Comparison of ENCODE assay signal across 15 cellular contexts in genomic region chr16:50271148-50272041, GRCh38. TPM values are rescaled to one million over a fixed set of nuclear protein-coding genes. Genes with fewer than 3 reads are reported as not detected.
A peak's percentile ranks its signal among the peaks of the same experiment; 100 is the strongest.
DNase-seq lines count a peak whose midpoint lies in the region; ATAC-seq and TF ChIP-seq lines count a peak whose summit lies in the region.
"Had no signal": no experiment of that assay in that cellular context is flagged by ENCODE, and none has a peak within 500 bp of the region (broad histone marks: within the 10 kb centered on the region; RNA-seq: fewer than 3 reads in every experiment).

No MANE protein-coding gene starts in this region.

- H3K4me1 ChIP-seq in spleen, result peaks cover 50 to 100% (median 99%) of the 10 kb centered on the region in 6 donors

- H3K9me3 Mint-ChIP-seq in activated naive CD4-positive, alpha-beta T cell treated with anti-CD3 and anti-CD28 coated beads, Interleukin-2, amount 50 U/mL, for 24 hours, result no peaks in the 10 kb centered on the region
- no peaks in the 10 kb centered on the region for H3K9me3 Mint-ChIP-seq in immature natural killer cell

- no peak for TF ChIP-seq CTCF in spleen (IDR thresholded peaks at IDR 0.05 in 8 of 11, conservative IDR thresholded peaks at IDR 0.05 in 3 of 11)

- no peaks in the 10 kb centered on the region for H3K36me3 Mint-ChIP-seq in activated naive CD4-positive, alpha-beta T cell treated with anti-CD3 and anti-CD28 coated beads, Interleukin-2, amount 50 U/mL, for 24 hours
- peaks cover 3% of the 10 kb centered on the region for H3K36me3 Mint-ChIP-seq in T-helper 17 cell (ENCODE audit: low read depth)
- peaks cover 8 to 10% (median 9%) of the 10 kb centered on the region in 3 donors for H3K36me3 Mint-ChIP-seq in immature natural killer cell

- no peaks in the 10 kb centered on the region for H3K27me3 ChIP-seq in spleen (replicated peaks in 1 of 7)
- H3K27me3 ChIP-seq: SJSA1 had no signal

- no peak for DNase-seq in activated naive CD4-positive, alpha-beta T cell treated with Interleukin-2 at 50 U/mL for 16 hours
- DNase-seq in T-helper 17 cell (no peak), immature natural killer cell (no peak), spleen (peak; percentile 76), NCI-H2107 treated with DMSO at 0.1 percent for 48 hours (lab: John Stamatoyannopoulos, UW; ENCODE audit: unreplicated experiment) (no peak), glomerular visceral epithelial cell (ENCODE audit: extremely low spot score) (no peak)
- DNase-seq: H9; mammary epithelial cell; NCI-H1417; NCI-H226; stimulated activated CD4-positive, alpha-beta T cell treated with anti-CD3 and anti-CD28 coated beads, Interleukin-12 subunit alpha, Interleukin-12 subunit beta, amount 100 ng/mL, for 4 hours; substantia nigra had no signal

- no peaks in the 10 kb centered on the region for H3K9me3 ChIP-seq in T-helper 17 cell (ENCODE audit: control insufficient read depth, low read length, poor library complexity, severe bottlenecking)
- no peaks in the 10 kb centered on the region for H3K9me3 ChIP-seq in spleen
- H3K9me3 ChIP-seq: SJSA1 had no signal

- no peak for TF ChIP-seq POLR2A in spleen (IDR thresholded peaks at IDR 0.05)

- peaks cover 0 to 11% (median 0%) of the 10 kb centered on the region in 6 donors for H3K36me3 ChIP-seq in spleen

- no peaks in the 10 kb centered on the region for H3K27me3 Mint-ChIP-seq in activated naive CD4-positive, alpha-beta T cell treated with anti-CD3 and anti-CD28 coated beads, Interleukin-2, amount 50 U/mL, for 24 hours
- H3K27me3 Mint-ChIP-seq in T-helper 17 cell (no peaks in the 10 kb centered on the region), immature natural killer cell (ENCODE audit: low read depth in 3 of 3) (peaks cover 3 to 9% (median 7%) of the 10 kb centered on the region in 3 donors)

- 68 to 78% (median 77%) methylated on average over 14 to 15 of the region's 15 CpGs for WGBS in spleen, 5 donors

- H3K27ac Mint-ChIP-seq in activated naive CD4-positive, alpha-beta T cell treated with anti-CD3 and anti-CD28 coated beads, Interleukin-2, amount 50 U/mL, for 24 hours, result peak overlapping the region; percentile 73
- H3K27ac Mint-ChIP-seq in T-helper 17 cell (peak overlapping the region; percentile 98), immature natural killer cell (peak overlapping the region; percentile 97 to 99 (median 98))

- ATAC-seq in T-helper 17 cell (no peak), GM18861 (IDR thresholded peaks at IDR 0.05; ENCODE audit: unreplicated experiment) (no peak)

- intact Hi-C loops in spleen (cut with DNase I; ENCODE audit: low total_unique reads), result no loop called here

- H3K27ac ChIP-seq in spleen, result peak overlapping the region in 5 of 8 donors; percentile 32 to 98 (median 97)
- H3K27ac ChIP-seq: SJSA1 had no signal

- no peak overlapping the region for H3K4me3 ChIP-seq in spleen
- H3K4me3 ChIP-seq: SJSA1 had no signal

- H3K4me1 Mint-ChIP-seq in activated naive CD4-positive, alpha-beta T cell treated with anti-CD3 and anti-CD28 coated beads, Interleukin-2, amount 50 U/mL, for 24 hours, result peaks cover 89% of the 10 kb centered on the region
- H3K4me1 Mint-ChIP-seq in T-helper 17 cell (peaks cover 68% of the 10 kb centered on the region), immature natural killer cell (peaks cover 93 to 95% of the 10 kb centered on the region in 2 donors)

- H3K4me3 Mint-ChIP-seq in activated naive CD4-positive, alpha-beta T cell treated with anti-CD3 and anti-CD28 coated beads, Interleukin-2, amount 50 U/mL, for 24 hours, result no peak overlapping the region
- H3K4me3 Mint-ChIP-seq in T-helper 17 cell (peak overlapping the region; percentile 96), immature natural killer cell (peak overlapping the region; percentile 50 to 98 (median 53))
- H3K4me3 Mint-ChIP-seq: H9 had no signal

RNA-seq across cellular contexts. Expression of gene ADCY7, which starts 5.0 kb away (rescaled TPM):
- total RNA-seq in T-helper 17 cell (100 to 1,000 TPM; 187 to 203 TPM), spleen (100 to 1,000 TPM in 5 of 7 donors, 10 to 100 TPM in 2; 68.6 to 158 (median 126) TPM)
- polyA plus RNA-seq in immature natural killer cell (100 to 1,000 TPM in 2 of 3 donors, 10 to 100 TPM in 1; 97.6 to 209 (median 108) TPM), spleen (10 to 100 TPM in 2 of 3 donors, 1 to 10 TPM in 1; 9.8 to 32.3 (median 16.3) TPM)
